ENCODE assay signal across 8 cellular contexts in the genomic region with DNA sequence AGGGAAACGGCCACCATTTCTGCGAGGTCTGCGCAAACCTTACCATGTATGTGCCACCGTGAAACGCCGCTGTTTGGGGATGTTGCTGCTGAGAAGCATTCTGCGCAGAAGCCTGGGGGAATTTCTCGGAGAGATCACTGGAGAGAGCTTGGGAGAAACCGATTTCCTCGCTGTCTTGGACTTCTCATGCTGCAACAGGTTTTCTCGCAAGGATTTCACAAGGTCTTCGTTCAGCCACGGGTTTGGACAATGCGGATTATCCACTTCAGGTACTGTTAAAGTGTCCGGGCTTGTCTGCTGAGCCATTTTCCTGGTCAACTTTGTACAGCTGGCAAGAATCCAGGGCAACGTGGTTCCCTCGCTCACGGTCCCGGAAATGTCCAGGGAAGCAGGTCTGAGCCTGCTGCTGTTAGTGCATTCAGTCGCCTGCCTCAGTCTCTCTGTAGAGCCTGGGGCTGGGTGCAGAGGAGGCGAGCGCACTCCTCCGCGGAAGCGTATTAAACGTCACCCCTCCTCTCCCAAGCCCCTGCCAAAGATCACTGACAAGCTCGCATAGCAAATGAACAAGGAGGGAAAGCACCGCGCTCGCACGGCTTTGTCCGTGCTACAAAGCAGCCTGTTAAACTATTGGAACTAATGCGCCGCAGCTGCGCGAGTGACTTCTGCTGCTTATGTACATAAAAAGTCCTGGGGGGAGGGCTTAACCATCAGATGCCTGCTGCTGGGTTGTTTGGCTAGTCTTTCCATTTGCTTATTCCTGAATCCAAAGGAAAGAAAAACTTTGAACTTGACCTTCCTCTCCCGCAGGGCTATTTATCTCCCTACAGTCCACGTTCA.
DNase-seq lines count a peak whose midpoint lies in the region; ATAC-seq and TF ChIP-seq lines count a peak whose summit lies in the region.

No MANE protein-coding gene starts in this region.

- H3K4me1 Mint-ChIP-seq in HFFc6 (ENCODE audit: low read depth) = peaks cover 23% of the 10 kb centered on the region

- H3K36me3 Mint-ChIP-seq in HFFc6 (ENCODE audit: low read depth) = no peaks in the 10 kb centered on the region

- peak overlapping the region; percentile 37 to 62 for H3K4me3 ChIP-seq in ascending aorta
- peak overlapping the region; percentile 62 for H3K4me3 ChIP-seq in rectal smooth muscle tissue (ENCODE audit: low read length)

- H3K36me3 ChIP-seq in ascending aorta (no peaks in the 10 kb centered on the region), rectal smooth muscle tissue (ENCODE audit: control insufficient read depth, insufficient read depth, low read length) (no peaks in the 10 kb centered on the region)

- H3K27ac Mint-ChIP-seq in HFFc6 = peak overlapping the region; percentile 70

- DNase-seq in DMS153 treated with DMSO at 0.1 percent for 48 hours (lab: John Stamatoyannopoulos, UW; ENCODE audit: unreplicated experiment) (peak; percentile 12), HFFc6 (peak; percentile 36), NCI-H748 (lab: John Stamatoyannopoulos, UW; ENCODE audit: unreplicated experiment) (peak; percentile 92), ascending aorta (ENCODE audit: low spot score in 2 of 2) (peak in 1 of 2 donors; percentile 71), iPS DF 19.7 (ENCODE audit: low read depth, low spot score) (peak; percentile 28), NCI-H187 treated with DMSO at 0.1 percent for 48 hours (lab: John Stamatoyannopoulos, UW) (no peak)

- no peak overlapping the region for H3K27ac ChIP-seq in ascending aorta
- peak overlapping the region; percentile 78 for H3K27ac ChIP-seq in rectal smooth muscle tissue (ENCODE audit: low read depth, low read length)

- H3K27me3 Mint-ChIP-seq in HFFc6 (ENCODE audit: insufficient read depth) = peaks cover 8% of the 10 kb centered on the region; the same call in 1 of the 2 replicates

- H3K9me3 Mint-ChIP-seq in HFFc6 = no peaks in the 10 kb centered on the region

- intact Hi-C loops in ascending aorta (cut with DNase I) = no loop called here

- H3K4me1 ChIP-seq in ascending aorta (no peaks in the 10 kb centered on the region), rectal smooth muscle tissue (ENCODE audit: control insufficient read depth, insufficient read depth, low read length) (peaks cover 13% of the 10 kb centered on the region)

- H3K4me3 Mint-ChIP-seq in HFFc6 = peak overlapping the region; percentile 88

- H3K27me3 ChIP-seq in ascending aorta = no peaks in the 10 kb centered on the region
- H3K27me3 ChIP-seq in rectal smooth muscle tissue (ENCODE audit: control insufficient read depth, insufficient read depth, low read length) = no peaks in the 10 kb centered on the region

- TF ChIP-seq CTCF in HFFc6 (IDR thresholded peaks at IDR 0.05) = no peak
- TF ChIP-seq CTCF in ascending aorta (IDR thresholded peaks at IDR 0.05) = no peak

- ATAC-seq in GM18517 (IDR thresholded peaks at IDR 0.05; ENCODE audit: unreplicated experiment) = no peak

- H3K9me3 ChIP-seq in ascending aorta = no peaks in the 10 kb centered on the region

- peak overlapping the region; percentile 16 for H3K9ac ChIP-seq in rectal smooth muscle tissue (ENCODE audit: low read length)
